10 cellular contexts compared by ENCODE assay signal in the genomic region with DNA sequence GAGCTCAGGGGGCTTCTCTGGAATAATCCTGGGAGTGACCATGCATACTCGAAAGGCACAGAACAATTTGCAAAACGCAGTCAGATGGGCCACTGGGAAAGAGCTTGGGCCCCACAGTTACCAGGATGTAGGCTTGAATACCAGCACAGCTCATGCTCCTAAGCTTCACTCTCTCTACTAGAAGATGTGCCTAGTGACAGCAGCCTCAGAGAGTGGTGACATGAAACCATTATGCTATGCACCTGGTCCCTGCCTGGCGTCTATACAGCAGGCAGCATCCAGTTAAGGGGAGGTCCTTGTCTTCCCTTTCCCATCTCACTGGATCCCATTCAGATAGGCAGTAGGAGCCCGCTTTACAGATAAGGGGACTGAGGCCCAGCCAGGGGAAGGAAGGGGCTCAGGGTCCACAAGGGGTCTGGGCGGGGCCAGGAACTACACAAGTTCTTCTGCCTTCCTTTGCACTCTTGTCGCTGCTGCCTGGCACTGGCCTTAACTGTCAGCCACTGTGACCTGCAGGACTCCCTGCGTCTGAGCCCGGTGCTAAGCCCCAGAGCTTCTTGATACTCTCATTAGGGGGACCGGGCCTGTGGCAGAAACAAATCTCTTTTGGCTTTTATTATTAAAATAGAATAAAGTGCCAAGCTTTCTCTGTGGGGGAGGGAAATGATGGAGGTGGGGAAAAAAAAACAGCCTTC. TPM values are rescaled to one million over a fixed set of nuclear protein-coding genes. Genes with fewer than 3 reads are reported as not detected.
"Had no signal": no experiment of that assay in that cellular context is flagged by ENCODE, and none has a peak within 500 bp of the region (broad histone marks: within the 10 kb centered on the region; RNA-seq: fewer than 3 reads in every experiment).

No MANE protein-coding gene starts in this region.

- ATAC-seq: HCT116, HepG2 had no signal

- H3K4me3 ChIP-seq: GM23248, HAP-1 had no signal

- DNase-seq: GM23248, GOT3, H7, HFFc6 had no signal

- H3K9me3 Mint-ChIP-seq: HFFc6, IgD-negative memory B cell had no signal

- H3K36me3 Mint-ChIP-seq: IgD-negative memory B cell had no signal

- H3K27ac Mint-ChIP-seq: HFFc6, IgD-negative memory B cell had no signal

- H3K27ac ChIP-seq: GM23248, HL-60 had no signal

- H3K4me3 Mint-ChIP-seq: HFFc6, IgD-negative memory B cell had no signal

- H3K9me3 ChIP-seq: HAP-1 had no signal

- H3K36me3 ChIP-seq: HAP-1 had no signal

RNA-seq across cellular contexts. Expression of a gene that starts 21.2 kb away (rescaled TPM):
- total RNA-seq: HepG2, HFFc6, HT1080 had no signal
- polyA plus RNA-seq: HepG2, IgD-negative memory B cell had no signal
